14 cellular contexts compared by ENCODE assay signal in the genomic region with DNA sequence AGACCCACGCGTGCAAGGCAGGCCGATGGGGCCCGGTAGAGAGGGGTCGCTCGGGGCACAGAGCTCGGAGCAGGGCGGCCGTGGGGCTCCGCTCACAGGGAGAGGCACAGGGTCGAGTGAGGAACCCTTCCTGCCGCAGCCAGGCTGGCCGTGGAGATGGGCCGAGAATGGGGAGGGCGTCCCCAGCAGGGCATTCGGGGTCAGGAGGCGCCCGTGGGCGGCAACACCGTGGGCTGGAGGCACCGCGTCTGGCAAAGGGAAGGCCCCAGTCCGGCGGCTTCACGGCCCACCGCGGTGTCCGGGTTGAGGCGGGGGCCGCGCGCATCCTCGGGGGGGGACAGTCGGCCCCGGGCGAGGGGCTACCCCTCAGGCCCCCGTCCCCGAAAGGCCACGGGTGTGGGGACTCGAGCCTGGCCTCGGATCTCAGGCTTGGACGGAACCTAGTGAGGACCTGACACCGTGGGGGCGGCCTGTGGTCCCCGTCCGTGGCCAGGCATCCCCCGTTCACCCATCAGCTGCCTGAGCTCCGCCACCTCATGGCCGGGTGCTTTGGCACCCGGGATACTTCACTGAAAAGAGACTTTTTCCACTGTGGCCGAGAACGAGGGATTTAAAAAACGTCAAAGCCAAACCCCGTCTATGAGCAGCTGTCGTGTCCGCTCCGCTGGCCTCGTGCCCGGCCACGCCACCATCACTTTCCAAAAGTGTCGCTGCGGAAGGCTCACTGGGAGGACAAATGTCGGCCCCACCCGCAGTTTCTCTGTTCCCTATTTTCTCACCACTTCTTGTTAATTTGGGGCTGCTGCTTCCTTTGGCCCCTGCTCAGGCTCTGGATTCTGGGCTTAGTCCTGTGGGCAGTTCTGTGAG.
DNase-seq lines count a peak whose midpoint lies in the region; ATAC-seq and TF ChIP-seq lines count a peak whose summit lies in the region.
"Had no signal": no experiment of that assay in that cellular context is flagged by ENCODE, and none has a peak within 500 bp of the region (broad histone marks: within the 10 kb centered on the region; RNA-seq: fewer than 3 reads in every experiment).

No MANE protein-coding gene starts in this region.

- CTCF ChIA-PET in GM10248 (lab: Yijun Ruan, JAX), result interaction anchor here (1.7 kb wide), 1 partner anchor 22 kb away, joined by 4 read pairs; no protein-coding TSS in a partner anchor

- H3K36me3 ChIP-seq in SJCRH30, result no peaks in the 10 kb centered on the region
- H3K36me3 ChIP-seq in psoas muscle (ENCODE audit: insufficient read depth in 1 of 2, low read depth in 1 of 2), result no peaks in the 10 kb centered on the region
- no peaks in the 10 kb centered on the region for H3K36me3 ChIP-seq in prostate gland
- H3K36me3 ChIP-seq: neutrophil, thoracic aorta had no signal

- 32 to 45% (median 33%) methylated on average over 51 to 64 of the region's 64 CpGs for WGBS in psoas muscle, 3 donors
- WGBS in prostate gland, result 83% methylated on average over 45 of the region's 64 CpGs

- TF ChIP-seq CTCF in GM10248 (IDR thresholded peaks at IDR 0.05; ENCODE audit: control extremely low read depth, extremely low read depth, low read depth, missing control alignments) (no peak), psoas muscle (IDR thresholded peaks at IDR 0.05) (no peak), prostate gland (IDR thresholded peaks at IDR 0.05) (no peak)

- ATAC-seq in left ventricle myocardium superior (peak; percentile 49), psoas muscle (peak; percentile 9 to 60 (median 55)), esophagus mucosa (no peak)

- H3K27ac ChIP-seq in SJCRH30 (peak overlapping the region; percentile 0; the same call in 1 of the 2 replicates), psoas muscle (no peak overlapping the region), prostate gland (no peak overlapping the region)
- H3K27ac ChIP-seq: epithelial cell of prostate, neutrophil, thoracic aorta had no signal

- H3K27me3 ChIP-seq in SJCRH30 (no peaks in the 10 kb centered on the region), psoas muscle (ENCODE audit: insufficient read depth in 3 of 3, low read length in 2 of 3) (peaks cover 0 to 63% (median 9%) of the 10 kb centered on the region in 3 donors), prostate gland (replicated peaks; ENCODE audit: insufficient read depth) (no peaks in the 10 kb centered on the region)

- H3K4me1 ChIP-seq in SJCRH30, result peaks cover 30% of the 10 kb centered on the region
- peaks cover 5% of the 10 kb centered on the region for H3K4me1 ChIP-seq in psoas muscle
- H3K4me1 ChIP-seq in prostate gland (replicated peaks), result no peaks in the 10 kb centered on the region

- intact Hi-C loops in left ventricle myocardium superior (cut with micrococcal nuclease) (no loop called here), psoas muscle (cut with DNase I) (no loop called here), prostate gland (cut with DNase I) (no loop called here)

- H3K4me3 ChIP-seq in SJCRH30, result 0 out of 2 replicates have a peak overlapping the region, but pooled peaks have one; percentile 3
- no peak overlapping the region for H3K4me3 ChIP-seq in psoas muscle
- H3K4me3 ChIP-seq in prostate gland, result no peak overlapping the region
- H3K4me3 ChIP-seq: thoracic aorta had no signal

- H3K9me3 ChIP-seq in SJCRH30 (replicated peaks) (no peaks in the 10 kb centered on the region), psoas muscle (no peaks in the 10 kb centered on the region), prostate gland (no peaks in the 10 kb centered on the region)
- H3K9me3 ChIP-seq: neutrophil, thoracic aorta had no signal

- TF ChIP-seq POLR2A in prostate gland (IDR thresholded peaks at IDR 0.05), result no peak

- POLR2A ChIA-PET in GM10248 (lab: Yijun Ruan, JAX), result no interaction called here

- DNase-seq in GM10248 (ENCODE audit: extremely low spot score), result peak; percentile 24
- DNase-seq in SJCRH30, result peak; percentile 73 to 83
- peak; percentile 79 for DNase-seq in left ventricle myocardium superior
- peak; percentile 67 to 83 for DNase-seq in psoas muscle
- DNase-seq in AG08396 (ENCODE audit: low spot score), result no peak
- no peak for DNase-seq in prostate gland (ENCODE audit: low spot score)
- DNase-seq in activated CD8-positive, alpha-beta memory T cell treated with anti-CD3 and anti-CD28 coated beads, Interleukin-2, amount 50 U/mL, for 4 hours, result no peak
- DNase-seq: CD4-positive, alpha-beta memory T cell; NCI-H1105 treated with DMSO at 0.1 percent for 48 hours; NK-92 treated with Interleukin-12 subunit alpha and Interleukin-12 subunit beta, amount 100 ng/mL, for 24 hours had no signal

Comparison
In these comparisons a context has a peak if more than half of its experiments do, and no peak if none do; other contexts are left out.
1. DNase-seq: peak in GM10248 (single experiment), SJCRH30 (2 of 2), left ventricle myocardium superior (single experiment) and psoas muscle (2 of 2); none in AG08396 (single experiment), prostate gland (single experiment) and activated CD8-positive, alpha-beta memory T cell treated with anti-CD3 and anti-CD28 coated beads, Interleukin-2, amount 50 U/mL, for 4 hours (single experiment).